In the genomic region with DNA sequence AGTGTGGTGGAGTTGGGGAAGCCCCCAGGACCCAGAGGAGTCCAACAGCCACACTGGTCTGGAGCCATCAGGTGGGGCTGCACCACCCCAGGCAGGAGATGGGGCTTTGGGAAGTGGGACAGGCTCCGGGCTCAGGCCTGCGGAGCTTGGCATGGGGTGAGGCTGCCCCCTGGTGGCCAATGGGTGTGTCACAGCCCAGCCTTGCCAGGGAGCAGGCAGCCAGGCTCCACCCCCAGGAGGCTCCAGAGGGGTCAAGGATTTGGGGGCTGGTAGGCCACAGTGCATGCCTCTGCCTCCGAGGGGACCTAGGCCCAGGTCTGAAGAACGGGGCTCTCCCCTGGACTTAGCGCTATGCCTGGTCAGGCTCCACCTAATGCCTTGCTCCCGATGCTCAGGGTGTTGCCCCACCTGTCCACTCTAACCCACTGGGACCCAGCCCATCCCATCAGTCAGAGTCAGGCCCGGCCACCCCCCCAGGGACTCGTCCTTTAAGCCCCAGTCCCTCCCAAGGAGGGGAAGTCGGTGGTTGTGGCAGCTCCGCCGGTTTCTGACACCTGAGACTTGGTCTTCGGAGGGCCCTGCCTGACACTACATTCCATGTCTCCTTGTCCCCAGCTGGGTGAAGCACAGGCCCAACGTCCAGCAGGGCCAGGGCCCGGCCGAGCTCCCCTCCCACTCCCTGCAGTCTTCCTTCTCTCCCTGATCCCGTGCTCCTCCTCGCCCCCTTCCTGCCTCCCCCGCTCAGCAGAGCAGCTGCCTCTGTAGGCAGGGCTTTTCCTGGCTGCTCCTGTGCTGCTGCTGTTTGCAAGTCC, we compare ENCODE assay signal across 8 cellular contexts. TPM values are rescaled to one million over a fixed set of nuclear protein-coding genes. Genes with fewer than 3 reads are reported as not detected.
A peak's percentile ranks its signal among the peaks of the same experiment; 100 is the strongest.
DNase-seq lines count a peak whose midpoint lies in the region; ATAC-seq, FAIRE-seq and TF ChIP-seq lines count a peak whose summit lies in the region.

No MANE protein-coding gene starts in this region.

- H4K91ac ChIP-seq in H1 (replicated peaks; ENCODE audit: insufficient read length, low read length), result peak overlapping the region; percentile 88

- TF ChIP-seq RAD21 in H1 (IDR thresholded peaks at IDR 0.05 in 1 of 2, conservative IDR thresholded peaks at IDR 0.05 in 1 of 2; ENCODE audit: low read depth in 2 of 2, low read length in 2 of 2), result peak; percentile 98 to 99

- H3K4me1 ChIP-seq in H1 (replicated peaks in 1 of 4; ENCODE audit: control insufficient read depth in 3 of 4, insufficient read depth in 4 of 4, low read length in 3 of 4), result peaks cover 0 to 13% (median 8%) of the 10 kb centered on the region in 4 experiments; a peak in 5 of 7 replicates

- no peaks in the 10 kb centered on the region for H3K27me3 ChIP-seq in H1 (replicated peaks in 1 of 4; ENCODE audit: control insufficient read depth in 3 of 4, extremely low read depth in 1 of 4, insufficient read depth in 3 of 4, low read length in 3 of 4)

- H4K8ac ChIP-seq in H1 (ENCODE audit: extremely low read depth, insufficient read depth, low read length), result peak overlapping the region; percentile 75; the same call in 1 of the 2 replicates

- peak in 1 of 2 experiments; percentile 62; a peak in 2 of 3 replicates for TF ChIP-seq POLR2A in H1 (IDR thresholded peaks at IDR 0.05; ENCODE audit: control extremely low read depth in 1 of 2, low read depth in 2 of 2, low read length in 2 of 2)

- 23% methylated on average over 18 of the region's 18 CpGs; no CpG with 5 or more reads in 1 of the 2 experiments for WGBS in H1 (ENCODE audit: extremely low coverage in 1 of 2, insufficient coverage in 1 of 2, insufficient read length in 1 of 2, insufficient replicate concordance in 2 of 2, low coverage in 1 of 2, low lambda C conversion rate in 2 of 2, missing lambda C conversion rate in 1 of 2), 2 experiments

- no peaks in the 10 kb centered on the region for H3K36me3 ChIP-seq in H1 (ENCODE audit: control insufficient read depth in 2 of 4, insufficient read depth in 4 of 4, low read length in 3 of 4)

- ATAC-seq in HG02588 (IDR thresholded peaks at IDR 0.05; ENCODE audit: unreplicated experiment), result peak; percentile 82

- DNase-seq in NCI-H2081 (lab: John Stamatoyannopoulos, UW) (peak; percentile 55), NCI-H2081 treated with DMSO at 0.1 percent for 48 hours (lab: John Stamatoyannopoulos, UW) (no peak), NCI-H345 (lab: John Stamatoyannopoulos, UW) (peak; percentile 49), H1 (ENCODE audit: low read depth in 1 of 2, low spot score in 2 of 2) (peak; percentile 77 to 99), midbrain (lab: John Stamatoyannopoulos, UW) (peak; percentile 69)
- peak; percentile 95 for DNase-seq in activated CD8-positive, alpha-beta memory T cell treated with anti-CD3 and anti-CD28 coated beads for 24 hours
- DNase-seq in stimulated activated CD8-positive, alpha-beta memory T cell treated with anti-CD3 and anti-CD28 coated beads, Interleukin-2, amount 100 ng/mL, for 1 hour (ENCODE audit: low read depth in 2 of 2), result peak; percentile 62 to 67

- no peaks in the 10 kb centered on the region for H3K79me1 ChIP-seq in H1 (ENCODE audit: low read depth, low read length)

- H3K9ac ChIP-seq in H1 (replicated peaks in 1 of 4; ENCODE audit: extremely low read depth in 1 of 4, low read depth in 3 of 4, low read length in 3 of 4), result peak overlapping the region in 1 of 4 experiments; percentile 14; a peak in 2 of 7 replicates

- H2BK15ac ChIP-seq in H1 (ENCODE audit: low read length), result peak overlapping the region; percentile 81; the same call in 1 of the 2 replicates

- peak overlapping the region; percentile 71 for H3K18ac ChIP-seq in H1 (ENCODE audit: extremely low read depth, low read length)

- H3K4ac ChIP-seq in H1 (replicated peaks; ENCODE audit: insufficient read length, low read depth, low read length), result peak overlapping the region; percentile 14

- TF ChIP-seq CTCF in H1 (IDR thresholded peaks at IDR 0.05; ENCODE audit: control extremely low read depth in 1 of 3, insufficient read depth in 1 of 3, low read depth in 1 of 3, low read length in 3 of 3), result peak; percentile 94 to 98 (median 96)

- no peak overlapping the region for H3K23ac ChIP-seq in H1 (ENCODE audit: insufficient read length)

- no peaks in the 10 kb centered on the region for H3K79me2 ChIP-seq in H1 (ENCODE audit: control insufficient read depth in 1 of 2, insufficient read depth in 2 of 2, low read length in 2 of 2)

- H4K5ac ChIP-seq in H1 (ENCODE audit: insufficient read length, low read depth, low read length), result peak overlapping the region; percentile 37

- H3K23me2 ChIP-seq in H1 (ENCODE audit: low read depth, low read length), result no peaks in the 10 kb centered on the region

- H2BK12ac ChIP-seq in H1 (ENCODE audit: low read depth, low read length), result peak overlapping the region; percentile 88; the same call in 1 of the 2 replicates

- no peak overlapping the region for H3K14ac ChIP-seq in H1 (ENCODE audit: insufficient read length)

- no peaks in the 10 kb centered on the region for H4K20me1 ChIP-seq in H1 (replicated peaks in 1 of 2; ENCODE audit: control insufficient read depth in 1 of 2, insufficient read depth in 2 of 2, low read length in 2 of 2)

- peak overlapping the region; percentile 79; the same call in 1 of the 2 replicates for H2BK5ac ChIP-seq in H1 (ENCODE audit: low read depth, low read length)

- POLR2A ChIA-PET in H1 (lab: Charles Lee; ENCODE audit: partially characterized antibody), result interaction anchor here (0.8 to 2.0 kb wide), 4 partner anchors 11 to 950 kb away, joined by 3 to 7 read pairs (median 4); partner anchors contain the start of genes AP3M1 and SAMD8

- FAIRE-seq in H1 (lab: Jason Lieb, UNC), result no peak

- peak overlapping the region in 2 of 4 experiments; percentile 10 to 25; a peak in 2 of 8 replicates for H3K4me3 ChIP-seq in H1 (ENCODE audit: extremely low read depth in 1 of 4, insufficient read depth in 2 of 4, low read depth in 3 of 4, low read length in 4 of 4)

- peak overlapping the region; percentile 0 to 48; a peak in 1 of 4 replicates for H3K4me2 ChIP-seq in H1 (ENCODE audit: insufficient read depth in 1 of 2, low read depth in 2 of 2, low read length in 2 of 2)

- H2BK120ac ChIP-seq in H1 (replicated peaks; ENCODE audit: low read depth, low read length), result no peak overlapping the region

- H3K27ac ChIP-seq in H1 (ENCODE audit: low read depth, low read length), result peak overlapping the region; percentile 59; the same call in 1 of the 2 replicates

- no peak overlapping the region for H3K56ac ChIP-seq in H1 (replicated peaks; ENCODE audit: insufficient read length, low read depth, low read length)

- peak overlapping the region; percentile 100 for H2AFZ ChIP-seq in H1 (ENCODE audit: low read length)

- CTCF ChIA-PET in H1 (lab: Charles Lee; ENCODE audit: partially characterized antibody), result interaction anchor here (0.6 to 7.1 kb wide), 34 partner anchors 7 to 859 kb away, joined by 3 to 44 read pairs (median 4); partner anchors contain the start of gene COMTD1

- H2BK20ac ChIP-seq in H1 (ENCODE audit: low read length), result peak overlapping the region; percentile 94

- no peak for TF ChIP-seq EP300 in H1 (IDR thresholded peaks at IDR 0.05; ENCODE audit: borderline replicate concordance in 1 of 2, low read depth in 2 of 2, low read length in 2 of 2)

- H3K9me3 ChIP-seq in H1 (ENCODE audit: insufficient read depth in 2 of 2, low read depth in 1 of 2, low read length in 1 of 2), result no peaks in the 10 kb centered on the region

- H2AK5ac ChIP-seq in H1 (ENCODE audit: low read depth, low read length), result no peak overlapping the region; the same call in 1 of the 2 replicates

TF ChIP-seq in H1, 55 proteins besides CTCF, POLR2A, EP300 and RAD21 (continues in another document):
- TF ChIP-seq EGR1 (IDR thresholded peaks at IDR 0.05; ENCODE audit: borderline replicate concordance, low read depth, low read length), result no peak; the same call in 1 of the 2 replicates
- peak; percentile 48 for TF ChIP-seq CTBP2 (IDR thresholded peaks at IDR 0.05; ENCODE audit: borderline replicate concordance, insufficient read depth, insufficient read length, low read length)

RNA-seq across cellular contexts. Expression of gene SAMD8, which starts 11.3 kb away (rescaled TPM):
- total RNA-seq in H1 (2021; fragmentation: NEBNext Ultra II Directional; extraction: Animal tissue kit (Norgen Biotek cat#: 25700)), result 16.6 and 20.9 TPM in 2 replicates
- 9.3 and 11.7 TPM in 2 replicates for polyA plus RNA-seq in H1 (2011; rRNA removed)
- polyA plus RNA-seq in H1 (2011; cell fraction: cytosol; rRNA removed), result 10.1 TPM
- 6.1 TPM for polyA plus RNA-seq in H1 (2011; cell fraction: nucleus; rRNA removed)
- polyA plus RNA-seq in H1 (2012, experiment 1 of 2), result 4.6 to 8.5 TPM (median 6.8 TPM) in 4 replicates
- polyA plus RNA-seq in H1 (2012, experiment 2 of 2), result 1.3 TPM
- polyA plus RNA-seq in H1 (2013, experiment 1 of 2), result 10.8 TPM
- polyA plus RNA-seq in H1 (2013, experiment 2 of 2), result 11.6 TPM
- polyA minus RNA-seq in H1 (2011; rRNA and poly(A)+ RNA removed), result 37.7 and 50.7 TPM in 2 replicates
- polyA minus RNA-seq in H1 (2011; cell fraction: cytosol; rRNA and poly(A)+ RNA removed), result 11.7 TPM
- 22.2 TPM for polyA minus RNA-seq in H1 (2011; cell fraction: nucleus; rRNA and poly(A)+ RNA removed)
